In the genomic region with DNA sequence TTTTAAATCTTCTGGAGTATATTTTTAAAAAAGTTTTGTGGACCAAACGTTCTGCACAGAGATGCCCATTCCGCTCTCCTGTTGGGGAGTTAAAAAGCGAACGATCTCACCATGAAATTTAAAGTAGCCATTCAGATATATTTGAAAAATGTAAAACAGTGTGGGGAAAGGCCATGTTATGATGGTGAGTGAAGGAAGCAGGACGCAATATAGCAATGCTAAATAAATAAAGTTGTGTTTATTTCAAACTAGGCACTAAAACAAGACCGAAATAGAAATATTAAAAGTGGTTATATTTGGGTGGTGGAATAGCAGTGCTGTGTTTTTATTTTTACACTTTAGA, we compare ENCODE assay signal across 8 cellular contexts.
DNase-seq lines count a peak whose midpoint lies in the region; ATAC-seq and TF ChIP-seq lines count a peak whose summit lies in the region.

No MANE protein-coding gene starts in this region.

- no peaks in the 10 kb centered on the region for H3K27me3 ChIP-seq in mucosa of rectum (ENCODE audit: control insufficient read depth in 2 of 2, insufficient read depth in 2 of 2, low read length in 2 of 2)

- peak overlapping the region in 1 of 2 donors; percentile 43 for H3K9ac ChIP-seq in mucosa of rectum (ENCODE audit: low read depth in 1 of 2, low read length in 2 of 2)

- DNase-seq in astrocyte of the spinal cord (ENCODE audit: low read depth, low spot score) = no peak
- no peak for DNase-seq in COLO668 (lab: John Stamatoyannopoulos, UW; ENCODE audit: unreplicated experiment)
- DNase-seq in putamen (ENCODE audit: low spot score) = no peak
- no peak for DNase-seq in activated CD4-positive, CD25-positive, alpha-beta regulatory T cell (lab: John Stamatoyannopoulos, UW)
- no peak for DNase-seq in globus pallidus (ENCODE audit: low spot score)

- in situ Hi-C loops in astrocyte of the spinal cord (cut with HindIII; ENCODE audit: low sequenced_read_pairs) = no loop called here

- no peaks in the 10 kb centered on the region for H3K9me3 ChIP-seq in mucosa of rectum (ENCODE audit: control insufficient read depth in 2 of 2, low read length in 2 of 2)

- peaks cover 0 to 4% of the 10 kb centered on the region in 2 donors for H3K36me3 ChIP-seq in mucosa of rectum (ENCODE audit: control insufficient read depth in 2 of 2, insufficient read depth in 2 of 2, low read length in 2 of 2)

- peaks cover 3 to 5% of the 10 kb centered on the region in 2 donors for H3K4me1 ChIP-seq in mucosa of rectum (ENCODE audit: control insufficient read depth in 2 of 2, insufficient read depth in 2 of 2, low read length in 2 of 2)

- ATAC-seq in GM18502 (IDR thresholded peaks at IDR 0.05; ENCODE audit: poor library complexity, unreplicated experiment) (peak; percentile 15), HG03039 (IDR thresholded peaks at IDR 0.05; ENCODE audit: unreplicated experiment) (peak; percentile 5)

- H3K27ac ChIP-seq in mucosa of rectum (ENCODE audit: low read depth in 2 of 2, low read length in 2 of 2) = peak overlapping the region in 1 of 2 donors; percentile 80

- peak overlapping the region; percentile 54 for H3K4me3 ChIP-seq in astrocyte of the spinal cord (ENCODE audit: low read depth, low read length)
- peak overlapping the region; percentile 59 to 73 for H3K4me3 ChIP-seq in mucosa of rectum (ENCODE audit: low read length in 2 of 2)

- TF ChIP-seq CTCF in astrocyte of the spinal cord (IDR thresholded peaks at IDR 0.05; ENCODE audit: low read depth, low read length) = no peak
